Comparison of ENCODE assay signal across 9 cellular contexts in the genomic region with DNA sequence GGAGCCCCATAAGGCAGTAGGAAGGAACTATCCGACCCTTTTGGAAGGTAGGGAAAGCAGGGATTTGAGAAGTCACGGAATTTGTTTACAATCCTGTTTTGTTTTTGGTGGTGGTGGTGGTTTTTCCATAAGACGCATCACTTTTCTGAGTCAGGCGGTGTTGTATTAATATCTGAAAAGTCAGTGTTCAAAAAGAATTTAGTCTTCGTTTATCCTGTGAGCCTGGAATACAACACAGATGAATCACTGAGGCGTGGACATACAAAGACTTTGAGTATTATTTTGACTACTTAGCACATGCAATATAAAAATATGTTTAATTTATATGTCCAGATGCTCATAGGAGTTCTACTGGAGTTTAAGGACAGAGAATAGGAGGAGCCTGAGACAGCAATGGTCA. TPM values are rescaled to one million over a fixed set of nuclear protein-coding genes. Genes with fewer than 3 reads are reported as not detected.
A peak's percentile ranks its signal among the peaks of the same experiment; 100 is the strongest.
DNase-seq lines count a peak whose midpoint lies in the region; TF ChIP-seq lines count a peak whose summit lies in the region.
"Had no signal": no experiment of that assay in that cellular context is flagged by ENCODE, and none has a peak within 500 bp of the region (broad histone marks: within the 10 kb centered on the region; RNA-seq: fewer than 3 reads in every experiment).

No MANE protein-coding gene starts in this region.

- peaks cover 38% of the 10 kb centered on the region for H3K36me3 Mint-ChIP-seq in chondrocyte (ENCODE audit: low read depth)

- POLR2A ChIA-PET in AG04449 (lab: Yijun Ruan, JAX): no interaction called here

- DNase-seq in AG04449 (ENCODE audit: low read depth, low spot score) (no peak), HPDE6-E6E7 (ENCODE audit: extremely low spot score) (peak; percentile 33), chondrocyte (ENCODE audit: low spot score) (no peak), myocyte (ENCODE audit: low read depth) (peak; percentile 9), retina (no peak), Kasumi-1 (lab: John Stamatoyannopoulos, UW) (no peak), SHP77 treated with DMSO at 0.1 percent for 48 hours (lab: John Stamatoyannopoulos, UW) (no peak)
- DNase-seq in stimulated activated naive CD4-positive, alpha-beta T cell (lab: John Stamatoyannopoulos, UW): no peak
- DNase-seq: dermis blood vessel endothelial cell had no signal

- no peaks in the 10 kb centered on the region for H3K27me3 Mint-ChIP-seq in chondrocyte (ENCODE audit: low read depth)

- H3K4me3 Mint-ChIP-seq in chondrocyte (ENCODE audit: unreplicated experiment): peak overlapping the region; percentile 95

- peaks cover 43% of the 10 kb centered on the region for H3K9me3 Mint-ChIP-seq in chondrocyte (ENCODE audit: low read depth)

- no peak for TF ChIP-seq CTCF in AG04449 (IDR thresholded peaks at IDR 0.05; ENCODE audit: insufficient read depth, low read length, missing control alignments)
- no peak for TF ChIP-seq CTCF in chondrocyte (IDR thresholded peaks at IDR 0.05)

- CTCF ChIA-PET in AG04449 (lab: Yijun Ruan, JAX): no interaction called here

- H3K4me1 Mint-ChIP-seq in chondrocyte (ENCODE audit: low read depth): peaks cover 25% of the 10 kb centered on the region

- peak overlapping the region; percentile 85 for H3K4me3 ChIP-seq in AG04449 (ENCODE audit: low read depth, low read length)

- H3K27ac Mint-ChIP-seq in chondrocyte (ENCODE audit: unreplicated experiment): peak overlapping the region; percentile 88

RNA-seq across cellular contexts. Expression of gene ZNF892, which starts 0.8 kb away (rescaled TPM):
- total RNA-seq in chondrocyte (4.7 to 6.0 TPM (median 4.8 TPM) in 3 replicates), myocyte (4.5 and 5.9 TPM in 2 replicates)
- polyA plus RNA-seq in myocyte (2012): 1.6 TPM

RNA-seq across cellular contexts. Expression of gene ZNF2, which starts 42.5 kb away (rescaled TPM):
- total RNA-seq in chondrocyte: 4.5 to 8.0 TPM (median 5.0 TPM) in 3 replicates
- total RNA-seq in myocyte: 9.4 and 9.6 TPM in 2 replicates
- 4.5 TPM for polyA plus RNA-seq in myocyte (2012)

RNA-seq across cellular contexts. Expression of gene ZNF514, which starts 48.5 kb away (rescaled TPM):
- 12.1 to 16.3 TPM (median 14.3 TPM) in 3 replicates for total RNA-seq in chondrocyte
- 12.2 and 12.3 TPM in 2 replicates for total RNA-seq in myocyte
- polyA plus RNA-seq in myocyte (2012): 9.2 TPM

Comparison
In these comparisons a context has a peak if more than half of its experiments do, and no peak if none do; other contexts are left out.
1. DNase-seq: peak in HPDE6-E6E7 (single experiment) and myocyte (single experiment); none in AG04449 (single experiment), chondrocyte (single experiment), retina (single experiment), Kasumi-1 (0 of 2), SHP77 treated with DMSO at 0.1 percent for 48 hours (single experiment) and stimulated activated naive CD4-positive, alpha-beta T cell (0 of 6).